ENCODE assay signal across 8 cellular contexts in the genomic region with DNA sequence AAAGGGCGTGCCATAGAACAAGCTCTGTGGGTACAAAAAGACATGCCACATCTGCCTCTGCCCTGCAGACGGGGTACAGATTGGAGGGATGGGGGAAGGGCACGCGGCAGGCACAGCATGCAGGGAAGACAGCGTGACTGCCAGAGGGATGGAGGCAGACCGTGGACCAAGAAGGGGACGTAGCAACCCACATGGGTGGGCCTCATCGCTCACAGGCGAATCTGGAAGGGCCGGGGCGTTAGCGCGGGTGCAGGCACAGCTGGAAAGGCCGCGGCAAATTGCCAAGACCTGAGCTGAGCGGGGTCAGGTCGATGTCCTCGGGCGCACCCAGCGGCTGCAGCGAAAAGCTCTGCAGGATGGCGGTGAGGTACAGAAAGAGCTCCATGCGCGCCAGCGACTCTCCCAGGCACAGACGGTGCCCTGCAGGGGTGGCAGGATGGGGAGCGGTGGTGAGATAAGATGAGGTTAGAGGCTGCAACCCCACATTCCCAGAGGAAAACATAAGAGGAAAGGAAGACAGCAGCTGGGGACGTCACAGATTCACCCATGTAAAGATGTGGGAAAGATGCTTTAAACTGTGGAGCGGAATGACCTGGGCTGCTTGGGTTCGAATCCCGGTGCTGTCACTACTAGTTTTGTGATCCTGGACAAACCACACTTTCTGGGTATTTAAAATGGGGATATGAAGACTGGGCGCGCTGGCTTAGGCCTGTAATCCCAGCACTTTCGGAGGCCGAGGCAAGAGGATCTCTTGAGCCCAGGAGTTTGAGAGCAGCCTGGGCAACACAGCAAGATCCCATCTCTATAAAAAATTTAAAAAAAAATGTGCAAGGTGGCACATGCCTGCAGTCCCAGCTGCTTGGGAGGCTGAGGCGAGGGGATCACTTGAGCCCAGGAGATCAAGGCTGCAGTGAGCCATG. TPM values are rescaled to one million over a fixed set of nuclear protein-coding genes. Genes with fewer than 3 reads are reported as not detected.
DNase-seq lines count a peak whose midpoint lies in the region; ATAC-seq and TF ChIP-seq lines count a peak whose summit lies in the region.
"Not testable (repeated sequence)": the region's sequence is repeated elsewhere in the genome, so short reads cannot be mapped to it uniquely, and the experiment has no call there.

No MANE protein-coding gene starts in this region.

- DNase-seq in ELR (ENCODE audit: low read depth): peak; percentile 53
- DNase-seq in Panc1 (ENCODE audit: low read depth, low spot score); retinal pigment epithelial cell (ENCODE audit: low read depth); thoracic aorta (ENCODE audit: low spot score): not testable (repeated sequence)
- peak; percentile 62 for DNase-seq in activated T-cell treated with anti-CD3 and anti-CD28 coated beads for 1 hour (ENCODE audit: low read depth)
- peak; percentile 58 for DNase-seq in kidney tubule cell (ENCODE audit: low spot score)

- not testable (repeated sequence) for H3K27me3 ChIP-seq in HUES48 (ENCODE audit: control insufficient read depth, insufficient read depth, low read length); Panc1 (ENCODE audit: control insufficient read depth, insufficient read depth, low read length); thoracic aorta (replicated peaks; ENCODE audit: insufficient read depth)

- CTCF ChIA-PET in Panc1 (lab: Charles Lee): not testable (repeated sequence)

- peak; percentile 91 for ATAC-seq in Panc1
- not testable (repeated sequence) for ATAC-seq in thoracic aorta (ENCODE audit: insufficient number of reproducible peaks, low FRiP score, low read depth)

- H3K27ac ChIP-seq in HUES48 (ENCODE audit: low read depth, low read length); thoracic aorta: not testable (repeated sequence)
- peak overlapping the region; percentile 34; the same call in 1 of the 2 replicates for H3K27ac ChIP-seq in Panc1 (ENCODE audit: low read length)
- peak overlapping the region; percentile 75 for H3K27ac ChIP-seq in cingulate gyrus (ENCODE audit: low read depth, low read length)

- H3K4me3 ChIP-seq in HUES48 (ENCODE audit: low read depth, low read length): peak overlapping the region; percentile 31; the same call in 1 of the 2 replicates
- H3K4me3 ChIP-seq in Panc1 (ENCODE audit: low read depth in 2 of 2, low read length in 2 of 2): peak overlapping the region; percentile 11 to 29; a peak in 2 of 4 replicates
- peak overlapping the region; percentile 27 for H3K4me3 ChIP-seq in retinal pigment epithelial cell (ENCODE audit: low read length)
- H3K4me3 ChIP-seq in thoracic aorta: peak overlapping the region; percentile 65

- BruUV-seq in Panc1 (replicated peaks; lab: Mats Ljungman, UMichigan): not testable (repeated sequence)

- not testable (repeated sequence) for H3K9ac ChIP-seq in HUES48 (ENCODE audit: low read depth, low read length)

- POLR2A ChIA-PET in Panc1 (lab: Charles Lee): not testable (repeated sequence)

- peak; percentile 45; the same call in 1 of the 2 replicates for TF ChIP-seq CTCF in Panc1 (IDR thresholded peaks at IDR 0.05)
- TF ChIP-seq CTCF in retinal pigment epithelial cell (conservative IDR thresholded peaks at IDR 0.05; ENCODE audit: low read depth, low read length): peak; percentile 27
- peak; percentile 40 for TF ChIP-seq CTCF in thoracic aorta (IDR thresholded peaks at IDR 0.05)

- not testable (repeated sequence) for H3K9me3 ChIP-seq in HUES48 (ENCODE audit: control insufficient read depth, insufficient read depth, low read length); Panc1 (ENCODE audit: control insufficient read depth, insufficient read depth, low read depth, low read length); thoracic aorta

- not testable (repeated sequence) for H3K36me3 ChIP-seq in HUES48 (ENCODE audit: control insufficient read depth, insufficient read depth, low read length); Panc1 (ENCODE audit: control insufficient read depth, insufficient read depth, low read length); thoracic aorta

- H3K4me1 ChIP-seq in HUES48 (ENCODE audit: control insufficient read depth, insufficient read depth, low read length); Panc1 (ENCODE audit: control insufficient read depth, insufficient read depth, low read length): not testable (repeated sequence)
- H3K4me1 ChIP-seq in thoracic aorta (ENCODE audit: control insufficient read depth in 1 of 2, low read depth in 2 of 2): peaks cover 20 to 35% of the 10 kb centered on the region in 2 donors

- in situ Hi-C loops in Panc1 (cut with HindIII; ENCODE audit: low pct_unique_long_range_greater_than_20kb, low sequenced_read_pairs): not testable (repeated sequence)

- intact Hi-C loops in Panc1 (cut with micrococcal nuclease; ENCODE audit: unreplicated experiment): not testable (repeated sequence)

RNA-seq across cellular contexts. Expression of gene EGLN2, which starts 19.7 kb away (rescaled TPM):
- total RNA-seq in Panc1 (2021; ENCODE audit: unreplicated experiment): 115 TPM
- 127 TPM for polyA plus RNA-seq in Panc1 (2012; ENCODE audit: insufficient read length)
- total RNA-seq in thoracic aorta: 100 to 1,000 TPM; 113 to 127 TPM

RNA-seq across cellular contexts. Expression of gene CYP2A6, which starts 31.5 kb away (rescaled TPM):
- 0.41 TPM for total RNA-seq in Panc1 (2021; ENCODE audit: unreplicated experiment)
- polyA plus RNA-seq in Panc1 (2012; ENCODE audit: insufficient read length): not detected
- total RNA-seq in thoracic aorta: not detected

RNA-seq across cellular contexts. Expression of gene RAB4B, which starts 40.7 kb away (rescaled TPM):
- total RNA-seq in Panc1 (2021; ENCODE audit: unreplicated experiment) (24.8 TPM), thoracic aorta (10 to 100 TPM; 37.9 to 38.2 TPM)
- polyA plus RNA-seq in Panc1 (2012; ENCODE audit: insufficient read length): 39.6 TPM

RNA-seq across cellular contexts. Expression of gene MIA, which starts 43.4 kb away (rescaled TPM):
- total RNA-seq in Panc1 (2021; ENCODE audit: unreplicated experiment): 2.2 TPM
- 1.4 TPM for polyA plus RNA-seq in Panc1 (2012; ENCODE audit: insufficient read length)
- total RNA-seq in thoracic aorta: not detected
